ENCODE assay signal across 1 cellular context in genomic region chr6:158040804-158041347, GRCh38.
TF ChIP-seq lines count a peak whose summit lies in the region.

No MANE protein-coding gene starts in this region.

TF ChIP-seq in K562, 482 proteins besides CTCF, POLR2A, EP300 and RAD21 (continued from another document):
- peak; percentile 22; the same call in 1 of the 2 replicates for TF ChIP-seq ZNF764 (CRISPR knock-in tag; IDR thresholded peaks at IDR 0.05; ENCODE audit: low read depth)
- no peak for TF ChIP-seq CREB1 (IDR thresholded peaks at IDR 0.05)
- TF ChIP-seq CREB1 (CRISPR knock-in tag; IDR thresholded peaks at IDR 0.05): peak; percentile 43; the same call in 1 of the 2 replicates
- 0 out of 2 replicates have a peak, but pooled peaks have one; percentile 30 for TF ChIP-seq PHF8 (IDR thresholded peaks at IDR 0.05; ENCODE audit: borderline replicate concordance, low read length)
- no peak for TF ChIP-seq LARP7 (IDR thresholded peaks at IDR 0.05)
- TF ChIP-seq RBFOX2 (IDR thresholded peaks at IDR 0.05; ENCODE audit: low read depth, low read length): 0 out of 2 replicates have a peak, but pooled peaks have one; percentile 34
- no peak for TF ChIP-seq GATAD2B (IDR thresholded peaks at IDR 0.05; ENCODE audit: borderline replicate concordance)
- TF ChIP-seq L3MBTL2 (IDR thresholded peaks at IDR 0.05): peak; percentile 18; the same call in 1 of the 2 replicates
- no peak for TF ChIP-seq FOS (IDR thresholded peaks at IDR 0.05; ENCODE audit: extremely low read depth, insufficient read length)
- TF ChIP-seq ZNF766 (CRISPR knock-in tag; conservative IDR thresholded peaks at IDR 0.05): peak; percentile 50; the same call in 1 of the 2 replicates
- TF ChIP-seq E2F4 (CRISPR knock-in tag; IDR thresholded peaks at IDR 0.05; ENCODE audit: low read depth): no peak
- TF ChIP-seq ZNF644 (tag; IDR thresholded peaks at IDR 0.05; ENCODE audit: low read depth): peak; percentile 17; the same call in 1 of the 2 replicates
- no peak for TF ChIP-seq ZNF384 (IDR thresholded peaks at IDR 0.05; ENCODE audit: low read depth, low read length)
- TF ChIP-seq TEAD4 (IDR thresholded peaks at IDR 0.05; ENCODE audit: low read length): no peak
- 0 out of 2 replicates have a peak, but pooled peaks have one; percentile 1 for TF ChIP-seq TEAD4 (CRISPR knock-in tag; IDR thresholded peaks at IDR 0.05; ENCODE audit: borderline replicate concordance)
- TF ChIP-seq NFXL1 (CRISPR knock-in tag; IDR thresholded peaks at IDR 0.05): peak; percentile 35; the same call in 1 of the 2 replicates
- TF ChIP-seq CTBP1 (IDR thresholded peaks at IDR 0.05; ENCODE audit: borderline replicate concordance): no peak
- peak; percentile 58 for TF ChIP-seq RBBP5 (IDR thresholded peaks at IDR 0.05; ENCODE audit: borderline replicate concordance, insufficient read depth, low read length, poor library complexity, severe bottlenecking)
- TF ChIP-seq ZBED1 (IDR thresholded peaks at IDR 0.05): 0 out of 2 replicates have a peak, but pooled peaks have one; percentile 16
- TF ChIP-seq HDGF (IDR thresholded peaks at IDR 0.05): peak; percentile 86; the same call in 1 of the 2 replicates
- TF ChIP-seq MCM3 (IDR thresholded peaks at IDR 0.05): no peak
- TF ChIP-seq ATF4 (CRISPR knock-in tag; IDR thresholded peaks at IDR 0.05): 0 out of 2 replicates have a peak, but pooled peaks have one; percentile 10
- 0 out of 2 replicates have a peak, but pooled peaks have one; percentile 59 for TF ChIP-seq ZBTB1 (CRISPR knock-in tag; IDR thresholded peaks at IDR 0.05; ENCODE audit: borderline replicate concordance, low read depth)
- 0 out of 2 replicates have a peak, but pooled peaks have one; percentile 48 for TF ChIP-seq SREBF2 (CRISPR knock-in tag; IDR thresholded peaks at IDR 0.05)
- TF ChIP-seq ZNF589 (CRISPR knock-in tag; IDR thresholded peaks at IDR 0.05; ENCODE audit: low read depth): 0 out of 2 replicates have a peak, but pooled peaks have one; percentile 2
- TF ChIP-seq MIER1 (IDR thresholded peaks at IDR 0.05; ENCODE audit: low read depth): 0 out of 2 replicates have a peak, but pooled peaks have one; percentile 18
- no peak for TF ChIP-seq ZFP36 (IDR thresholded peaks at IDR 0.05; ENCODE audit: low read depth, low read length, partially characterized antibody)
- TF ChIP-seq CREB5 (CRISPR knock-in tag; IDR thresholded peaks at IDR 0.05): no peak
- 0 out of 2 replicates have a peak, but pooled peaks have one; percentile 24 for TF ChIP-seq TFAP4 (CRISPR knock-in tag; IDR thresholded peaks at IDR 0.05; ENCODE audit: borderline replicate concordance)
- no peak for TF ChIP-seq AFF1 (IDR thresholded peaks at IDR 0.05; ENCODE audit: low read depth in 1 of 2, partially characterized antibody in 2 of 2)
- TF ChIP-seq SETDB1 (IDR thresholded peaks at IDR 0.05; ENCODE audit: low read length): no peak
- 0 out of 2 replicates have a peak, but pooled peaks have one; percentile 9 for TF ChIP-seq ZNF584 (CRISPR knock-in tag; IDR thresholded peaks at IDR 0.05; ENCODE audit: low read depth)
- no peak for TF ChIP-seq ESRRB (CRISPR knock-in tag; IDR thresholded peaks at IDR 0.05; ENCODE audit: borderline replicate concordance)
- peak; percentile 7; the same call in 1 of the 2 replicates for TF ChIP-seq ARID4B (CRISPR knock-in tag; IDR thresholded peaks at IDR 0.05)
- TF ChIP-seq CXXC5 (CRISPR knock-in tag; IDR thresholded peaks at IDR 0.05): 0 out of 2 replicates have a peak, but pooled peaks have one; percentile 2
